Comparison of ENCODE assay signal across 17 cellular contexts in genomic region chr10:52170776-52171175, GRCh38.
DNase-seq lines count a peak whose midpoint lies in the region; FAIRE-seq and TF ChIP-seq lines count a peak whose summit lies in the region.
"Had no signal": no experiment of that assay in that cellular context is flagged by ENCODE, and none has a peak within 500 bp of the region (broad histone marks: within the 10 kb centered on the region; RNA-seq: fewer than 3 reads in every experiment).

No MANE protein-coding gene starts in this region.

- H3K27me3 Mint-ChIP-seq in H9 (ENCODE audit: low read depth): no peaks in the 10 kb centered on the region
- H3K27me3 Mint-ChIP-seq: CD4-positive, CD25-positive, alpha-beta regulatory T cell had no signal

- H3K23me2 ChIP-seq in H9 (ENCODE audit: insufficient read length, low read depth, low read length, poor library complexity, severe bottlenecking): no peaks in the 10 kb centered on the region

- H3K9me3 ChIP-seq in H9 (ENCODE audit: control insufficient read depth, low read depth, low read length) (no peaks in the 10 kb centered on the region), neural cell (ENCODE audit: low read length) (no peaks in the 10 kb centered on the region)
- H3K9me3 ChIP-seq: SK-N-SH had no signal

- H3K4me3 ChIP-seq in neural cell (ENCODE audit: low read length): no peak overlapping the region
- H3K4me3 ChIP-seq: PC-9 had no signal

- no peak overlapping the region for H3K14ac ChIP-seq in H9 (ENCODE audit: insufficient read depth, low read length)

- H3K79me2 ChIP-seq in H9 (ENCODE audit: insufficient read depth, low read length) (no peaks in the 10 kb centered on the region), neural cell (replicated peaks; ENCODE audit: insufficient read depth, low read length) (no peaks in the 10 kb centered on the region)

- peaks cover 3 to 15% of the 10 kb centered on the region in 2 experiments for H3K9me3 Mint-ChIP-seq in H9

- TF ChIP-seq CTCF in H9 (conservative IDR thresholded peaks at IDR 0.05) (no peak), neural cell (IDR thresholded peaks at IDR 0.05; ENCODE audit: poor library complexity, severe bottlenecking) (no peak)

- H4K91ac ChIP-seq in H9 (ENCODE audit: insufficient read length, low read depth, low read length): no peak overlapping the region

- no peak overlapping the region for H2BK120ac ChIP-seq in H9 (ENCODE audit: low read depth, low read length, poor library complexity, severe bottlenecking)

- no peak overlapping the region for H3T11ph ChIP-seq in H9 (ENCODE audit: low read length)

- no peak overlapping the region for H3K56ac ChIP-seq in H9 (ENCODE audit: insufficient read length, low read depth, low read length)

- H2BK5ac ChIP-seq in H9 (ENCODE audit: insufficient read length, low read length): no peak overlapping the region

- DNase-seq in H9 (peak; percentile 66), NCI-H69 (lab: John Stamatoyannopoulos, UW) (peak; percentile 44), iPS DF 19.7 (ENCODE audit: low read depth, low spot score) (peak; percentile 52), NOMO-1 treated with dmso at 0.1 percent for 144 hours (lab: John Stamatoyannopoulos, UW; ENCODE audit: unreplicated experiment) (no peak), A172 (ENCODE audit: low spot score) (no peak), head of caudate nucleus (no peak), GM19239 (ENCODE audit: insufficient read length, low spot score) (no peak)
- DNase-seq: CD4-positive, CD25-positive, alpha-beta regulatory T cell; IMR-90; Kasumi-1; NCI-H2029; NCI-H526; NK-92 treated with Interleukin-12 subunit alpha and Interleukin-12 subunit beta, amount 100 ng/mL, for 24 hours; PC-9; SK-N-SH had no signal

- no peak for FAIRE-seq in GM19239 (lab: Jason Lieb, UNC)
- FAIRE-seq: GM12891 had no signal

- H4K20me1 ChIP-seq in H9 (ENCODE audit: control insufficient read depth, insufficient read depth, insufficient read length): no peaks in the 10 kb centered on the region
- no peaks in the 10 kb centered on the region for H4K20me1 ChIP-seq in neural cell (ENCODE audit: insufficient read depth)

- no peak overlapping the region for H2AK5ac ChIP-seq in H9 (ENCODE audit: insufficient read length, low read length)

- H2BK15ac ChIP-seq in H9 (ENCODE audit: low read depth, low read length): no peak overlapping the region

- H3K27me3 ChIP-seq in H9 (ENCODE audit: insufficient read depth, low read length): no peaks in the 10 kb centered on the region
- H3K27me3 ChIP-seq in neural cell (ENCODE audit: insufficient read depth, low read depth, low read length): no peaks in the 10 kb centered on the region

- H3K23ac ChIP-seq in H9 (ENCODE audit: insufficient read length, low read depth, low read length): no peak overlapping the region

- no peak overlapping the region for H3K4me3 Mint-ChIP-seq in H9
- H3K4me3 Mint-ChIP-seq: CD4-positive, CD25-positive, alpha-beta regulatory T cell had no signal

- H2AFZ ChIP-seq in H9 (ENCODE audit: low read length): no peak overlapping the region
- H2AFZ ChIP-seq in neural cell (ENCODE audit: low read depth, low read length): no peak overlapping the region
- H2AFZ ChIP-seq: PC-9 had no signal

- no peak overlapping the region for H4K5ac ChIP-seq in H9 (ENCODE audit: insufficient read length, low read depth, low read length)

- no CpG with 5 or more reads among the region's 4 CpGs for WGBS in H9 (ENCODE audit: extremely low coverage, insufficient read length, low lambda C conversion rate)

- peaks cover 7 to 15% (median 11%) of the 10 kb centered on the region in 3 experiments for H3K36me3 Mint-ChIP-seq in H9 (ENCODE audit: insufficient read depth in 1 of 3, low read depth in 3 of 3)
- H3K36me3 Mint-ChIP-seq: CD4-positive, CD25-positive, alpha-beta regulatory T cell had no signal

- H2BK12ac ChIP-seq in H9 (ENCODE audit: insufficient read length, low read depth, low read length): no peak overlapping the region

- H3K27ac ChIP-seq in H9 (ENCODE audit: insufficient read length, low read depth, low read length): peak overlapping the region; percentile 33
- H3K27ac ChIP-seq in neural cell (ENCODE audit: low read length): peak overlapping the region; percentile 23
- H3K27ac ChIP-seq: PC-9 had no signal

- H3K9me2 ChIP-seq in neural cell (ENCODE audit: insufficient read depth, low read length): no peaks in the 10 kb centered on the region
- H3K9me2 ChIP-seq: SK-N-SH had no signal

- H4K8ac ChIP-seq in H9 (replicated peaks; ENCODE audit: insufficient read length, low read depth, low read length): no peak overlapping the region

- peaks cover 3% of the 10 kb centered on the region; the same call in 1 of the 2 replicates for H3K4me1 ChIP-seq in H9 (ENCODE audit: insufficient read depth, low read length)

- no peaks in the 10 kb centered on the region for H3F3A ChIP-seq in neural cell (ENCODE audit: insufficient read depth, low read length, poor library complexity, severe bottlenecking)

- no peak overlapping the region for H3K9ac ChIP-seq in H9 (ENCODE audit: extremely low read depth, insufficient read length, low read length)
- H3K9ac ChIP-seq in neural cell (ENCODE audit: low read length): no peak overlapping the region
- H3K9ac ChIP-seq: SK-N-SH had no signal

- no peak overlapping the region for H3K18ac ChIP-seq in H9 (ENCODE audit: insufficient read length, low read depth, low read length)

- no peaks in the 10 kb centered on the region for H3K79me1 ChIP-seq in H9 (ENCODE audit: insufficient read depth, low read depth, low read length, poor library complexity, severe bottlenecking)

- TF ChIP-seq EP300 in neural cell (conservative IDR thresholded peaks at IDR 0.05; ENCODE audit: poor library complexity, severe bottlenecking): no peak

- peaks cover 19 to 28% of the 10 kb centered on the region in 2 experiments for H3K4me1 Mint-ChIP-seq in H9
- H3K4me1 Mint-ChIP-seq: CD4-positive, CD25-positive, alpha-beta regulatory T cell had no signal

- H3K36me3 ChIP-seq in neural cell (ENCODE audit: insufficient read depth, low read length): no peaks in the 10 kb centered on the region

- no peak for TF ChIP-seq RAD21 in neural cell (conservative IDR thresholded peaks at IDR 0.05)

- intact Hi-C loops in head of caudate nucleus (cut with DNase I): no loop called here

- peak overlapping the region in 2 of 3 experiments; percentile 20 to 57; a peak in 4 of 7 replicates for H3K27ac Mint-ChIP-seq in H9
- H3K27ac Mint-ChIP-seq: CD4-positive, CD25-positive, alpha-beta regulatory T cell had no signal

- peak overlapping the region; percentile 4 for H3K4me2 ChIP-seq in H9 (ENCODE audit: insufficient read depth, insufficient read length, low read length)
- peak overlapping the region; percentile 16 for H3K4me2 ChIP-seq in neural cell (ENCODE audit: low read length)
- H3K4me2 ChIP-seq: PC-9, SK-N-SH had no signal

- no peak overlapping the region for H2BK20ac ChIP-seq in H9 (ENCODE audit: low read depth, low read length, poor library complexity, severe bottlenecking)

- no peak overlapping the region for H3K4ac ChIP-seq in H9 (ENCODE audit: low read depth, low read length)

TF ChIP-seq in neural cell, 6 proteins besides CTCF, POLR2A, EP300 and RAD21:
- TF ChIP-seq MXI1 (conservative IDR thresholded peaks at IDR 0.05; ENCODE audit: poor library complexity, severe bottlenecking) (no peak), EZH2 (IDR thresholded peaks at IDR 0.05; ENCODE audit: borderline replicate concordance, insufficient read depth, low read length, poor library complexity, severe bottlenecking) (no peak), TAF1 (IDR thresholded peaks at IDR 0.05; ENCODE audit: low read depth) (no peak), SMC3 (conservative IDR thresholded peaks at IDR 0.05; ENCODE audit: poor library complexity) (no peak), REST (IDR thresholded peaks at IDR 0.05; ENCODE audit: borderline replicate concordance) (no peak), POLR2AphosphoS5 (IDR thresholded peaks at IDR 0.05) (no peak)

Comparison
In these comparisons a context has a peak if more than half of its experiments do, and no peak if none do; other contexts are left out.
1. DNase-seq: peak in H9 (single experiment), NCI-H69 (single experiment) and iPS DF 19.7 (single experiment); none in NOMO-1 treated with dmso at 0.1 percent for 144 hours (single experiment), A172 (single experiment), head of caudate nucleus (0 of 42) and GM19239 (single experiment).